In the genomic region with DNA sequence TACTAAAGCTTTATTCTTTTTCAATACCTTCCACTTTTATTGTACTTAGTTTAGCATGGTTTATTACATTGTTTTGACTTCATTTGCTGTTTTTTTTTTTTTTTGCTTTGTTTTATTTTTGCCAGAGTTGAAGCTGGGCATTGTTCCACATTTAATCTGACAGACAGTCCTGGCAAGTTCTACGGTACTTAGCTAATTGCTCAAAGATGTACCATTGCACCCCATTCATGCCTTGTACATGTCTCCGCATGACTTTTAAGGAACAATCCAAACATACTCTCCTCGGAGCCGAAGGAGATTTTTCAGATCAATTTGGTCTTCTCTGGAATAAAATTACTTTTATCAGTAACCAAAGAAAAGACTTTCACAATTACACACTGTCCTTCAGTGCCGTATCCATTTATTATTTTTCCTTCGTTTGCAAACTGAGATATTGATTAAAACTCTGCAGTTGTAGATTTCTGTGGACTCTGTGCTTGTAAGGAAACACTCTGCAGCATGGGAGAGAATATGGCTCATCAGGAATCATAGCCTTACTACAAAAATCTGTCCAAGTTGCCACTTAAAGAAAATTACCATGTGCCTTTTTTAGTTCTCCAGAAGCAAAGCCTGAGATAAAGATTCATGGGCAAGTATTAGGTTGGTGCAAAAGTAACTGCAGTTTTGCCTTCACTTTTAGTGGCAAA, we compare ENCODE assay signal across 19 cellular contexts.
"Had no signal": no experiment of that assay in that cellular context is flagged by ENCODE, and none has a peak within 500 bp of the region (broad histone marks: within the 10 kb centered on the region; RNA-seq: fewer than 3 reads in every experiment).

No MANE protein-coding gene starts in this region.

- H3K27me3 ChIP-seq: ascending aorta, dorsolateral prefrontal cortex, esophagus squamous epithelium, tibial nerve, vagina had no signal

- H3K27ac ChIP-seq: ascending aorta, dorsolateral prefrontal cortex, esophagus squamous epithelium, pancreas, tibial nerve, vagina had no signal

- H3K4me1 ChIP-seq: ascending aorta, pancreas, vagina had no signal

- H3K4me3 Mint-ChIP-seq: activated CD8-positive, alpha-beta memory T cell treated with anti-CD3 and anti-CD28 coated beads, Interleukin-2, amount 10 ng/mL, durations not matched to agents 7 days and 5 days; activated naive CD4-positive, alpha-beta T cell treated with anti-CD3 and anti-CD28 coated beads for 36 hours; activated naive CD8-positive, alpha-beta T cell treated with anti-CD3 and anti-CD28 coated beads, Interleukin-2, amount 50 U/mL, for 24 hours; endodermal cell; memory B cell; naive thymus-derived CD8-positive, alpha-beta T cell; stimulated activated effector memory CD8-positive, alpha-beta T cell treated with anti-CD3 and anti-CD28 coated beads, Interleukin-12 subunit alpha, Interleukin-12 subunit beta, amount 100 ng/mL, for 72 hours had no signal

- H3K9me3 ChIP-seq: ascending aorta, esophagus squamous epithelium, pancreas, vagina had no signal

- H3K36me3 ChIP-seq: ascending aorta, esophagus squamous epithelium, pancreas, tibial nerve, vagina had no signal

- H3K4me3 ChIP-seq: ascending aorta, esophagus squamous epithelium, pancreas, tibial nerve, vagina had no signal

- H3K9me3 Mint-ChIP-seq: activated T-helper 2 cell treated with anti-CD3 and anti-CD28 coated beads, Interferon-gamma antibody, Interleukin-2, Interleukin-4, amounts not matched to agents 10 μg/mL and 5 μg/mL and 100 μg/mL, durations not matched to agents 14 hours and 24 hours and 36 hours; stimulated activated effector memory CD8-positive, alpha-beta T cell treated with anti-CD3 and anti-CD28 coated beads, Interleukin-12 subunit alpha, Interleukin-12 subunit beta, amount 100 ng/mL, for 72 hours had no signal

- H3K27me3 Mint-ChIP-seq: activated CD8-positive, alpha-beta memory T cell treated with anti-CD3 and anti-CD28 coated beads, Interleukin-2, amount 10 ng/mL, durations not matched to agents 7 days and 5 days; activated naive CD8-positive, alpha-beta T cell treated with anti-CD3 and anti-CD28 coated beads, Interleukin-2, amount 50 U/mL, for 24 hours; memory B cell had no signal

- H3K4me1 Mint-ChIP-seq: activated CD8-positive, alpha-beta memory T cell treated with anti-CD3 and anti-CD28 coated beads, Interleukin-2, amount 10 ng/mL, durations not matched to agents 7 days and 5 days; activated naive CD8-positive, alpha-beta T cell treated with anti-CD3 and anti-CD28 coated beads, Interleukin-2, amount 50 U/mL, for 24 hours; memory B cell; naive thymus-derived CD8-positive, alpha-beta T cell; stimulated activated effector memory CD8-positive, alpha-beta T cell treated with anti-CD3 and anti-CD28 coated beads, Interleukin-12 subunit alpha, Interleukin-12 subunit beta, amount 100 ng/mL, for 72 hours had no signal

- H3K36me3 Mint-ChIP-seq: activated CD8-positive, alpha-beta memory T cell treated with anti-CD3 and anti-CD28 coated beads, Interleukin-2, amount 10 ng/mL, durations not matched to agents 7 days and 5 days; memory B cell; naive thymus-derived CD8-positive, alpha-beta T cell; stimulated activated effector memory CD8-positive, alpha-beta T cell treated with anti-CD3 and anti-CD28 coated beads, Interleukin-12 subunit alpha, Interleukin-12 subunit beta, amount 100 ng/mL, for 72 hours had no signal

- ATAC-seq: activated CD8-positive, alpha-beta memory T cell treated with anti-CD3 and anti-CD28 coated beads, Interleukin-2, amount 10 ng/mL, durations not matched to agents 7 days and 5 days; activated naive CD8-positive, alpha-beta T cell treated with anti-CD3 and anti-CD28 coated beads, Interleukin-2, amount 50 U/mL, for 24 hours; naive thymus-derived CD8-positive, alpha-beta T cell; pancreas; stimulated activated effector memory CD8-positive, alpha-beta T cell treated with anti-CD3 and anti-CD28 coated beads, Interleukin-12 subunit alpha, Interleukin-12 subunit beta, amount 100 ng/mL, for 72 hours had no signal

- H3K27ac Mint-ChIP-seq: activated CD8-positive, alpha-beta memory T cell treated with anti-CD3 and anti-CD28 coated beads, Interleukin-2, amount 10 ng/mL, durations not matched to agents 7 days and 5 days; activated naive CD4-positive, alpha-beta T cell treated with anti-CD3 and anti-CD28 coated beads for 36 hours; activated naive CD8-positive, alpha-beta T cell treated with anti-CD3 and anti-CD28 coated beads, Interleukin-2, amount 50 U/mL, for 24 hours; activated T-helper 2 cell treated with anti-CD3 and anti-CD28 coated beads, Interferon-gamma antibody, Interleukin-2, Interleukin-4, amounts not matched to agents 10 μg/mL and 5 μg/mL and 100 μg/mL, durations not matched to agents 14 hours and 24 hours and 36 hours; endodermal cell; memory B cell; naive thymus-derived CD8-positive, alpha-beta T cell; stimulated activated effector memory CD8-positive, alpha-beta T cell treated with anti-CD3 and anti-CD28 coated beads, Interleukin-12 subunit alpha, Interleukin-12 subunit beta, amount 100 ng/mL, for 72 hours had no signal

- DNase-seq: activated CD4-positive, alpha-beta T cell treated with anti-CD3 and anti-CD28 coated beads for 1 hour; activated CD4-positive, alpha-beta T cell treated with anti-CD3 and anti-CD28 coated beads, Interleukin-2, amount 50 U/mL, for 48 hours; activated CD8-positive, alpha-beta memory T cell treated with anti-CD3 and anti-CD28 coated beads, Interleukin-2, amount 10 ng/mL, durations not matched to agents 7 days and 5 days; activated naive CD4-positive, alpha-beta T cell treated with anti-CD3 and anti-CD28 coated beads for 36 hours; activated naive CD8-positive, alpha-beta T cell treated with anti-CD3 and anti-CD28 coated beads, Interleukin-2, amount 50 U/mL, for 24 hours; activated T-cell treated with anti-CD3 and anti-CD28 coated beads, Interleukin-2, amount 50 U/mL, for 1 hour; dorsolateral prefrontal cortex; esophagus squamous epithelium; head of caudate nucleus; naive thymus-derived CD8-positive, alpha-beta T cell; pancreas; stimulated activated CD4-positive, alpha-beta T cell treated with anti-CD3 and anti-CD28 coated beads, Interleukin-12 subunit alpha, Interleukin-12 subunit beta, amount 100 ng/mL, for 4 hours had no signal
